ENCODE assay signal across 1 cellular context in the genomic region with DNA sequence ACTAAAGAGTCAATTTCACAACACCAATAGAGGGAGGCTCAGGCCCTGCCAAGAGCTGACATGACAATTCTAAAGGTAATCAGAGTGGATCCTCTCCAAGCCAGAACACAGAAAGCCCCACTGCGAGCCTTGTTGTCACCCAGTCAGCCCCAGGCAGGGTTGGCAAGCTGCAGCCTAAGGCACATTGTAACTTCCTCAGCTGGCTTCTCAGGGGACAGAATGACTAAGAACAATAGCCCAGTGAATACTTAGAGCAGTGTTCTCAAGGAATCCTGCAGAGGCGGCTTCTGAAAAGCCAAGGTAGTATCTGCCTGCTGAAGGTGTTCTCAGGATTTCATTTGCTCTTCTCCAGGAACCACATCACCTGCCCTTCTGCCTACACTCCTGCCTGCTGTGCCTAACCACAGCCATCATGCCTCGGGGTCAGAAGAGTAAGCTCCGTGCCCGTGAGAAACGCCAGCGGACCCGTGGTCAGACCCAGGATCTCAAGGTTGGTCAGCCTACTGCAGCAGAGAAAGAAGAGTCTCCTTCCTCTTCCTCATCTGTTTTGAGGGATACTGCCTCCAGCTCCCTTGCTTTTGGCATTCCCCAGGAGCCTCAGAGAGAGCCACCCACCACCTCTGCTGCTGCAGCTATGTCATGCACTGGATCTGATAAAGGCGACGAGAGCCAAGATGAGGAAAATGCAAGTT.
TF ChIP-seq lines count a peak whose summit lies in the region.

A gene with protein sequence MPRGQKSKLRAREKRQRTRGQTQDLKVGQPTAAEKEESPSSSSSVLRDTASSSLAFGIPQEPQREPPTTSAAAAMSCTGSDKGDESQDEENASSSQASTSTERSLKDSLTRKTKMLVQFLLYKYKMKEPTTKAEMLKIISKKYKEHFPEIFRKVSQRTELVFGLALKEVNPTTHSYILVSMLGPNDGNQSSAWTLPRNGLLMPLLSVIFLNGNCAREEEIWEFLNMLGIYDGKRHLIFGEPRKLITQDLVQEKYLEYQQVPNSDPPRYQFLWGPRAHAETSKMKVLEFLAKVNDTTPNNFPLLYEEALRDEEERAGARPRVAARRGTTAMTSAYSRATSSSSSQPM (plus strand): TSS at position 277 of the 692 bp plus-strand sequence. CDS start 136 bp downstream, at position 413.

TF ChIP-seq in GM12878, 131 proteins besides CTCF, POLR2A, EP300 and RAD21:
- no peak for TF ChIP-seq PAX8 (IDR thresholded peaks at IDR 0.05)
- TF ChIP-seq MTA3 (IDR thresholded peaks at IDR 0.05; ENCODE audit: borderline replicate concordance, low read length) = no peak
- no peak for TF ChIP-seq NRF1 (conservative IDR thresholded peaks at IDR 0.05; ENCODE audit: low read depth, low read length)
- TF ChIP-seq, protein P1, sequence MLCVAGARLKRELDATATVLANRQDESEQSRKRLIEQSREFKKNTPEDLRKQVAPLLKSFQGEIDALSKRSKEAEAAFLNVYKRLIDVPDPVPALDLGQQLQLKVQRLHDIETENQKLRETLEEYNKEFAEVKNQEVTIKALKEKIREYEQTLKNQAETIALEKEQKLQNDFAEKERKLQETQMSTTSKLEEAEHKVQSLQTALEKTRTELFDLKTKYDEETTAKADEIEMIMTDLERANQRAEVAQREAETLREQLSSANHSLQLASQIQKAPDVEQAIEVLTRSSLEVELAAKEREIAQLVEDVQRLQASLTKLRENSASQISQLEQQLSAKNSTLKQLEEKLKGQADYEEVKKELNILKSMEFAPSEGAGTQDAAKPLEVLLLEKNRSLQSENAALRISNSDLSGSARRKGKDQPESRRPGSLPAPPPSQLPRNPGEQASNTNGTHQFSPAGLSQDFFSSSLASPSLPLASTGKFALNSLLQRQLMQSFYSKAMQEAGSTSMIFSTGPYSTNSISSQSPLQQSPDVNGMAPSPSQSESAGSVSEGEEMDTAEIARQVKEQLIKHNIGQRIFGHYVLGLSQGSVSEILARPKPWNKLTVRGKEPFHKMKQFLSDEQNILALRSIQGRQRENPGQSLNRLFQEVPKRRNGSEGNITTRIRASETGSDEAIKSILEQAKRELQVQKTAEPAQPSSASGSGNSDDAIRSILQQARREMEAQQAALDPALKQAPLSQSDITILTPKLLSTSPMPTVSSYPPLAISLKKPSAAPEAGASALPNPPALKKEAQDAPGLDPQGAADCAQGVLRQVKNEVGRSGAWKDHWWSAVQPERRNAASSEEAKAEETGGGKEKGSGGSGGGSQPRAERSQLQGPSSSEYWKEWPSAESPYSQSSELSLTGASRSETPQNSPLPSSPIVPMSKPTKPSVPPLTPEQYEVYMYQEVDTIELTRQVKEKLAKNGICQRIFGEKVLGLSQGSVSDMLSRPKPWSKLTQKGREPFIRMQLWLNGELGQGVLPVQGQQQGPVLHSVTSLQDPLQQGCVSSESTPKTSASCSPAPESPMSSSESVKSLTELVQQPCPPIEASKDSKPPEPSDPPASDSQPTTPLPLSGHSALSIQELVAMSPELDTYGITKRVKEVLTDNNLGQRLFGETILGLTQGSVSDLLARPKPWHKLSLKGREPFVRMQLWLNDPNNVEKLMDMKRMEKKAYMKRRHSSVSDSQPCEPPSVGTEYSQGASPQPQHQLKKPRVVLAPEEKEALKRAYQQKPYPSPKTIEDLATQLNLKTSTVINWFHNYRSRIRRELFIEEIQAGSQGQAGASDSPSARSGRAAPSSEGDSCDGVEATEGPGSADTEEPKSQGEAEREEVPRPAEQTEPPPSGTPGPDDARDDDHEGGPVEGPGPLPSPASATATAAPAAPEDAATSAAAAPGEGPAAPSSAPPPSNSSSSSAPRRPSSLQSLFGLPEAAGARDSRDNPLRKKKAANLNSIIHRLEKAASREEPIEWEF (IDR thresholded peaks at IDR 0.05; ENCODE audit: insufficient replicate concordance, low read depth, low read length) = no peak
- TF ChIP-seq SIN3A (IDR thresholded peaks at IDR 0.05; ENCODE audit: low read depth, low read length) = no peak
- TF ChIP-seq, protein P2, sequence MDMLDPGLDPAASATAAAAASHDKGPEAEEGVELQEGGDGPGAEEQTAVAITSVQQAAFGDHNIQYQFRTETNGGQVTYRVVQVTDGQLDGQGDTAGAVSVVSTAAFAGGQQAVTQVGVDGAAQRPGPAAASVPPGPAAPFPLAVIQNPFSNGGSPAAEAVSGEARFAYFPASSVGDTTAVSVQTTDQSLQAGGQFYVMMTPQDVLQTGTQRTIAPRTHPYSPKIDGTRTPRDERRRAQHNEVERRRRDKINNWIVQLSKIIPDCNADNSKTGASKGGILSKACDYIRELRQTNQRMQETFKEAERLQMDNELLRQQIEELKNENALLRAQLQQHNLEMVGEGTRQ (IDR thresholded peaks at IDR 0.05; ENCODE audit: borderline replicate concordance, low read depth, low read length) = no peak
- TF ChIP-seq SMARCA5 (IDR thresholded peaks at IDR 0.05) = no peak
- TF ChIP-seq, protein P3, sequence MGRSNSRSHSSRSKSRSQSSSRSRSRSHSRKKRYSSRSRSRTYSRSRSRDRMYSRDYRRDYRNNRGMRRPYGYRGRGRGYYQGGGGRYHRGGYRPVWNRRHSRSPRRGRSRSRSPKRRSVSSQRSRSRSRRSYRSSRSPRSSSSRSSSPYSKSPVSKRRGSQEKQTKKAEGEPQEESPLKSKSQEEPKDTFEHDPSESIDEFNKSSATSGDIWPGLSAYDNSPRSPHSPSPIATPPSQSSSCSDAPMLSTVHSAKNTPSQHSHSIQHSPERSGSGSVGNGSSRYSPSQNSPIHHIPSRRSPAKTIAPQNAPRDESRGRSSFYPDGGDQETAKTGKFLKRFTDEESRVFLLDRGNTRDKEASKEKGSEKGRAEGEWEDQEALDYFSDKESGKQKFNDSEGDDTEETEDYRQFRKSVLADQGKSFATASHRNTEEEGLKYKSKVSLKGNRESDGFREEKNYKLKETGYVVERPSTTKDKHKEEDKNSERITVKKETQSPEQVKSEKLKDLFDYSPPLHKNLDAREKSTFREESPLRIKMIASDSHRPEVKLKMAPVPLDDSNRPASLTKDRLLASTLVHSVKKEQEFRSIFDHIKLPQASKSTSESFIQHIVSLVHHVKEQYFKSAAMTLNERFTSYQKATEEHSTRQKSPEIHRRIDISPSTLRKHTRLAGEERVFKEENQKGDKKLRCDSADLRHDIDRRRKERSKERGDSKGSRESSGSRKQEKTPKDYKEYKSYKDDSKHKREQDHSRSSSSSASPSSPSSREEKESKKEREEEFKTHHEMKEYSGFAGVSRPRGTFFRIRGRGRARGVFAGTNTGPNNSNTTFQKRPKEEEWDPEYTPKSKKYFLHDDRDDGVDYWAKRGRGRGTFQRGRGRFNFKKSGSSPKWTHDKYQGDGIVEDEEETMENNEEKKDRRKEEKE (IDR thresholded peaks at IDR 0.05) = no peak
- no peak for TF ChIP-seq EED (IDR thresholded peaks at IDR 0.05; ENCODE audit: low read depth)
- TF ChIP-seq ZSCAN29 (IDR thresholded peaks at IDR 0.05) = no peak
- TF ChIP-seq, protein P4, sequence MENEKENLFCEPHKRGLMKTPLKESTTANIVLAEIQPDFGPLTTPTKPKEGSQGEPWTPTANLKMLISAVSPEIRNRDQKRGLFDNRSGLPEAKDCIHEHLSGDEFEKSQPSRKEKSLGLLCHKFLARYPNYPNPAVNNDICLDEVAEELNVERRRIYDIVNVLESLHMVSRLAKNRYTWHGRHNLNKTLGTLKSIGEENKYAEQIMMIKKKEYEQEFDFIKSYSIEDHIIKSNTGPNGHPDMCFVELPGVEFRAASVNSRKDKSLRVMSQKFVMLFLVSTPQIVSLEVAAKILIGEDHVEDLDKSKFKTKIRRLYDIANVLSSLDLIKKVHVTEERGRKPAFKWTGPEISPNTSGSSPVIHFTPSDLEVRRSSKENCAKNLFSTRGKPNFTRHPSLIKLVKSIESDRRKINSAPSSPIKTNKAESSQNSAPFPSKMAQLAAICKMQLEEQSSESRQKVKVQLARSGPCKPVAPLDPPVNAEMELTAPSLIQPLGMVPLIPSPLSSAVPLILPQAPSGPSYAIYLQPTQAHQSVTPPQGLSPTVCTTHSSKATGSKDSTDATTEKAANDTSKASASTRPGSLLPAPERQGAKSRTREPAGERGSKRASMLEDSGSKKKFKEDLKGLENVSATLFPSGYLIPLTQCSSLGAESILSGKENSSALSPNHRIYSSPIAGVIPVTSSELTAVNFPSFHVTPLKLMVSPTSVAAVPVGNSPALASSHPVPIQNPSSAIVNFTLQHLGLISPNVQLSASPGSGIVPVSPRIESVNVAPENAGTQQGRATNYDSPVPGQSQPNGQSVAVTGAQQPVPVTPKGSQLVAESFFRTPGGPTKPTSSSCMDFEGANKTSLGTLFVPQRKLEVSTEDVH (IDR thresholded peaks at IDR 0.05; ENCODE audit: low read depth, partially characterized antibody) = no peak
